Comparison of ENCODE assay signal across 19 cellular contexts in genomic region chr1:239630767-239631166, GRCh38.
"Had no signal": no experiment of that assay in that cellular context is flagged by ENCODE, and none has a peak within 500 bp of the region (broad histone marks: within the 10 kb centered on the region; RNA-seq: fewer than 3 reads in every experiment).

No MANE protein-coding gene starts in this region.

- H3K9me3 Mint-ChIP-seq: activated CD4-positive, alpha-beta T cell treated with anti-CD3 and anti-CD28 coated beads, Interleukin-2, amount 10 ng/mL, durations not matched to agents 7 days and 5 days; natural killer cell treated with Interleukin-12 subunit alpha and Interleukin-12 subunit beta and Interleukin-15 and Interleukin-18, amount 100 ng/mL, for 72 hours had no signal

- H3K27me3 Mint-ChIP-seq: activated CD4-positive, alpha-beta T cell treated with anti-CD3 and anti-CD28 coated beads, Interleukin-2, amount 10 ng/mL, durations not matched to agents 7 days and 5 days; natural killer cell treated with Interleukin-12 subunit alpha and Interleukin-12 subunit beta and Interleukin-15 and Interleukin-18, amount 100 ng/mL, for 72 hours had no signal

- H3K27ac Mint-ChIP-seq: activated CD4-positive, alpha-beta T cell treated with anti-CD3 and anti-CD28 coated beads, Interleukin-2, amount 10 ng/mL, durations not matched to agents 7 days and 5 days; activated CD8-positive, alpha-beta T cell treated with anti-CD3 and anti-CD28 coated beads, Interleukin-2, amount 10 ng/mL, durations not matched to agents 7 days and 5 days; activated naive CD4-positive, alpha-beta T cell treated with anti-CD3 and anti-CD28 coated beads, Interleukin-2, amount 50 U/mL, for 72 hours; brain; natural killer cell treated with Interleukin-12 subunit alpha and Interleukin-12 subunit beta and Interleukin-15 and Interleukin-18, amount 100 ng/mL, for 72 hours had no signal

- H3K4me1 ChIP-seq: heart left ventricle, prostate gland, spleen, testis, uterus had no signal

- H3K36me3 Mint-ChIP-seq: brain; natural killer cell treated with Interleukin-12 subunit alpha and Interleukin-12 subunit beta and Interleukin-15 and Interleukin-18, amount 100 ng/mL, for 72 hours had no signal

- H3K27ac ChIP-seq: heart left ventricle, neutrophil, ovary, prostate gland, spleen, testis, uterus had no signal

- ATAC-seq: activated CD8-positive, alpha-beta T cell treated with anti-CD3 and anti-CD28 coated beads, Interleukin-2, amount 10 ng/mL, durations not matched to agents 7 days and 5 days; activated naive CD4-positive, alpha-beta T cell treated with anti-CD3 and anti-CD28 coated beads, Interleukin-2, amount 50 U/mL, for 72 hours; heart left ventricle; left ventricle myocardium superior; natural killer cell treated with Interleukin-12 subunit alpha and Interleukin-12 subunit beta and Interleukin-15 and Interleukin-18, amount 100 ng/mL, for 72 hours had no signal

- H3K36me3 ChIP-seq: heart left ventricle, neutrophil, ovary, prostate gland, spleen, uterus had no signal

- H3K4me3 Mint-ChIP-seq: activated CD4-positive, alpha-beta T cell treated with anti-CD3 and anti-CD28 coated beads, Interleukin-2, amount 10 ng/mL, durations not matched to agents 7 days and 5 days; activated CD8-positive, alpha-beta T cell treated with anti-CD3 and anti-CD28 coated beads, Interleukin-2, amount 10 ng/mL, durations not matched to agents 7 days and 5 days; brain; natural killer cell treated with Interleukin-12 subunit alpha and Interleukin-12 subunit beta and Interleukin-15 and Interleukin-18, amount 100 ng/mL, for 72 hours had no signal

- H3K27me3 ChIP-seq: heart left ventricle, neutrophil, ovary, spleen, testis, uterus had no signal

- H3K9me3 ChIP-seq: heart left ventricle, neutrophil, ovary, prostate gland, testis, uterus had no signal

- H3K4me1 Mint-ChIP-seq: brain had no signal

- DNase-seq: activated CD4-positive, alpha-beta T cell treated with anti-CD3 and anti-CD28 coated beads, Interleukin-2, amount 10 ng/mL, durations not matched to agents 7 days and 5 days; activated CD4-positive, CD25-positive, alpha-beta regulatory T cell treated with anti-CD3 and anti-CD28 coated beads, Interleukin-2, amount 50 U/mL, for 72 hours; activated CD8-positive, alpha-beta T cell treated with anti-CD3 and anti-CD28 coated beads, Interleukin-2, amount 10 ng/mL, durations not matched to agents 7 days and 5 days; activated gamma-delta T cell treated with Interleukin-2 at 50 U/mL for 16 hours; aorta; heart left ventricle; left ventricle myocardium superior; ovary; spleen; stimulated activated CD4-positive, alpha-beta T cell treated with anti-CD3 and anti-CD28 coated beads, Interleukin-4, amount 100 ng/mL, for 1 hour; stimulated activated naive CD4-positive, alpha-beta T cell; testis; trophoblast cell; uterus had no signal

- H3K4me3 ChIP-seq: heart left ventricle, ovary, prostate gland, spleen, testis, uterus had no signal
